ENCODE assay signal across 21 cellular contexts in the genomic region with DNA sequence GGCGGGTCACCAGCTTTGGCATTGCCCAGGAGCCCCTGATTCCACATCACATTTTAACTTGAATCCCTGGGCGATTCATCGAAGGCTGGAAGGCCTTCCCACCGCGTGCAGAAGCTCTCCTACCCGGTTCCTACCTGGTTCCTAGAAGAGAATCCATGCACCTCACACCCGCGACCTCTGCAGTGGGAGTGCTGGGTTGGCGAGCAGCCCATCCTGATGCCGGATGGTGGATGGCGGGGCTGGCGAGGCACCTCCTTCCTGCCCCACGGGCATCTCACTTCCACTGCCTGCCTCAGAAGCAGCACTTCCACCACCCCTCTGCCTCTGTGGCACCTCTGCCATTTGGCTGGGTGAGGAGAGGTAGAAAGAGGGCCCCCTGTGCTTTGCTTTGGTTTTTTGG. TPM values are rescaled to one million over a fixed set of nuclear protein-coding genes. Genes with fewer than 3 reads are reported as not detected.
A peak's percentile ranks its signal among the peaks of the same experiment; 100 is the strongest.
DNase-seq lines count a peak whose midpoint lies in the region; FAIRE-seq and TF ChIP-seq lines count a peak whose summit lies in the region.
"Had no signal": no experiment of that assay in that cellular context is flagged by ENCODE, and none has a peak within 500 bp of the region (broad histone marks: within the 10 kb centered on the region; RNA-seq: fewer than 3 reads in every experiment).

No MANE protein-coding gene starts in this region.

- FAIRE-seq in kidney (lab: Jason Lieb, UNC) = no peak
- FAIRE-seq: GM12891, HTR-8/SVneo, K562 had no signal

- H3K9ac ChIP-seq in kidney (ENCODE audit: low read length in 2 of 2) = no peak overlapping the region

- H3K27ac ChIP-seq in kidney (ENCODE audit: low read depth in 2 of 2, low read length in 2 of 2) = no peak overlapping the region

- H3K4me3 ChIP-seq in H7 (ENCODE audit: insufficient read depth, low read depth, low read length) (no peak overlapping the region), kidney (ENCODE audit: low read length in 2 of 2) (no peak overlapping the region)
- H3K4me3 ChIP-seq: K562, MG63 had no signal

- DNase-seq in GM13977 (ENCODE audit: low spot score) (peak; percentile 9), H7 (peak; percentile 64), kidney (peak; percentile 56), posterior vena cava (ENCODE audit: low spot score) (peak; percentile 31), LoVo (ENCODE audit: low spot score) (no peak), HPDE6-E6E7 (ENCODE audit: extremely low spot score) (no peak), AML-193 (lab: John Stamatoyannopoulos, UW) (no peak), foreskin melanocyte (no peak)
- DNase-seq: Calu3, DMS79 treated with DMSO at 0.1 percent for 48 hours, GF-D8, MG63, NCI-H2029, NCI-H2227 treated with DMSO at 0.1 percent for 48 hours, NCI-H526 treated with DMSO at 0.1 percent for 48 hours, SHP77 treated with DMSO at 0.1 percent for 48 hours had no signal

- in situ Hi-C loops in GM13977 (cut with MboI; ENCODE audit: low pct_unique_long_range_greater_than_20kb, low sequenced_read_pairs, unreplicated experiment) = loop anchor here (25.0 kb wide), 1 partner anchor 389 kb away; no protein-coding TSS in a partner anchor

- H3K27me3 ChIP-seq in H7 (ENCODE audit: control insufficient read depth, insufficient read depth, low read length) = no peaks in the 10 kb centered on the region
- H3K27me3 ChIP-seq: MG63 had no signal

- TF ChIP-seq CTCF in GM13977 (IDR thresholded peaks at IDR 0.05; ENCODE audit: extremely low read depth, insufficient read depth, missing control alignments) = no peak
- no peak for TF ChIP-seq CTCF in kidney (IDR thresholded peaks at IDR 0.05; ENCODE audit: borderline replicate concordance, extremely low read depth, insufficient read depth)

- H3K4me1 ChIP-seq in kidney (ENCODE audit: control insufficient read depth in 1 of 2, insufficient read depth in 1 of 2, low read depth in 1 of 2, low read length in 2 of 2) = no peaks in the 10 kb centered on the region

- H3K36me3 ChIP-seq in H7 (replicated peaks; ENCODE audit: control insufficient read depth, insufficient read depth, low read length) (no peaks in the 10 kb centered on the region; the same call in 1 of the 2 replicates), kidney (ENCODE audit: control insufficient read depth in 1 of 2, insufficient read depth in 2 of 2, low read length in 2 of 2) (peaks cover 19 to 38% of the 10 kb centered on the region in 2 donors)
- H3K36me3 ChIP-seq: MG63 had no signal

- intact Hi-C loops in kidney (cut with DNase I) (loop anchor here (10.0 kb wide), 1 partner anchor 81 kb away; no protein-coding TSS in a partner anchor), posterior vena cava (cut with DNase I) (loop anchor here in 1 of 2 donors (10.0 kb wide), 1 partner anchor 391 kb away; no protein-coding TSS in a partner anchor)

- no peaks in the 10 kb centered on the region for H3K9me3 ChIP-seq in kidney (ENCODE audit: control insufficient read depth in 1 of 2, low read length in 2 of 2)
- H3K9me3 ChIP-seq: MG63 had no signal

RNA-seq across cellular contexts. Expression of a gene that starts 32.0 kb away (rescaled TPM):
- 22.7 and 35.3 TPM in 2 replicates for total RNA-seq in H7 (2014; rRNA removed; shearing (Covaris generic))
- 51.8 TPM for total RNA-seq in kidney
- 32.7 TPM for polyA plus RNA-seq in kidney (ENCODE audit: insufficient read depth, low read depth, low replicate concordance)
- 10 to 100 TPM; 33.0 to 37.9 TPM for total RNA-seq in posterior vena cava

RNA-seq across cellular contexts. Expression of a gene that starts 36.2 kb away (rescaled TPM):
- 40.6 and 40.8 TPM in 2 replicates for total RNA-seq in H7 (2014; rRNA removed; shearing (Covaris generic))
- total RNA-seq in kidney (5.9 TPM), posterior vena cava (1 to 10 TPM; 4.1 to 6.2 TPM)
- polyA plus RNA-seq in kidney (ENCODE audit: insufficient read depth, low read depth, low replicate concordance) = 1.8 TPM
- total RNA-seq: Calu3, H4, K562, NCI-H460 had no signal

Comparison
In these comparisons a context has a peak if more than half of its experiments do, and no peak if none do; other contexts are left out.
1. DNase-seq: peak in GM13977 (single experiment), H7 (single experiment), kidney (single experiment) and posterior vena cava (single experiment); none in LoVo (single experiment), HPDE6-E6E7 (single experiment), AML-193 (0 of 2) and foreskin melanocyte (single experiment).